27 cellular contexts compared by ENCODE assay signal in genomic region chr5:67617051-67617450, GRCh38.
"Had no signal": no experiment of that assay in that cellular context is flagged by ENCODE, and none has a peak within 500 bp of the region (broad histone marks: within the 10 kb centered on the region; RNA-seq: fewer than 3 reads in every experiment).

No MANE protein-coding gene starts in this region.

- H3K4me2 ChIP-seq: neural progenitor cell had no signal

- H3K9ac ChIP-seq: neural progenitor cell had no signal

- H3K27ac ChIP-seq: adrenal gland, body of pancreas, epithelial cell of prostate, left lung, lower lobe of right lung, neural progenitor cell, stomach, thyroid gland, upper lobe of right lung, WERI-Rb-1 had no signal

- DNase-seq: activated CD4-positive, alpha-beta T cell treated with anti-CD3 and anti-CD28 coated beads for 48 hours; activated CD4-positive, alpha-beta T cell treated with anti-CD3 and anti-CD28 coated beads, Interleukin-2, amount 50 U/mL, for 48 hours; activated CD8-positive, alpha-beta memory T cell treated with anti-CD3 and anti-CD28 coated beads for 24 hours; activated effector memory CD4-positive, alpha-beta T cell treated with Interleukin-2 at 50 U/mL for 16 hours; activated naive CD4-positive, alpha-beta T cell treated with anti-CD3 and anti-CD28 coated beads for 36 hours; activated naive CD8-positive, alpha-beta T cell treated with anti-CD3 and anti-CD28 coated beads for 36 hours; adrenal gland; aorta; body of pancreas; dermis blood vessel endothelial cell; effector CD4-positive, alpha-beta T cell; left lung; lower lobe of right lung; mesenchymal stem cell; natural killer cell; occipital lobe; posterior cingulate gyrus; right cardiac atrium; stimulated activated CD4-positive, alpha-beta T cell treated with anti-CD3 and anti-CD28 coated beads, Interleukin-15, amount 100 ng/mL, for 24 hours; stimulated activated CD4-positive, alpha-beta T cell treated with anti-CD3 and anti-CD28 coated beads, Interleukin-2, amount 100 ng/mL, for 24 hours; stimulated activated naive B cell treated with anti-CD40 and anti-IgM and Interleukin-4, amounts not matched to agents 10 μg/mL and 1 μg/mL and 100 μg/mL, for 72 hours; stomach; thyroid gland; upper lobe of right lung; WERI-Rb-1 had no signal

- H3K4me3 ChIP-seq: adrenal gland, body of pancreas, left lung, lower lobe of right lung, neural progenitor cell, stomach, thyroid gland, upper lobe of right lung had no signal

- H3K9me3 ChIP-seq: adrenal gland, body of pancreas, left lung, lower lobe of right lung, stomach, thyroid gland, upper lobe of right lung had no signal

- H2AFZ ChIP-seq: neural progenitor cell had no signal

- H3K27me3 ChIP-seq: adrenal gland, body of pancreas, left lung, neural progenitor cell, stomach, thyroid gland, upper lobe of right lung had no signal

- H3K4me1 ChIP-seq: body of pancreas, left lung, lower lobe of right lung, stomach, upper lobe of right lung had no signal

- H3K36me3 ChIP-seq: adrenal gland, left lung, lower lobe of right lung, neural progenitor cell, stomach, thyroid gland, upper lobe of right lung, WERI-Rb-1 had no signal
